ENCODE assay signal across 8 cellular contexts in the genomic region with DNA sequence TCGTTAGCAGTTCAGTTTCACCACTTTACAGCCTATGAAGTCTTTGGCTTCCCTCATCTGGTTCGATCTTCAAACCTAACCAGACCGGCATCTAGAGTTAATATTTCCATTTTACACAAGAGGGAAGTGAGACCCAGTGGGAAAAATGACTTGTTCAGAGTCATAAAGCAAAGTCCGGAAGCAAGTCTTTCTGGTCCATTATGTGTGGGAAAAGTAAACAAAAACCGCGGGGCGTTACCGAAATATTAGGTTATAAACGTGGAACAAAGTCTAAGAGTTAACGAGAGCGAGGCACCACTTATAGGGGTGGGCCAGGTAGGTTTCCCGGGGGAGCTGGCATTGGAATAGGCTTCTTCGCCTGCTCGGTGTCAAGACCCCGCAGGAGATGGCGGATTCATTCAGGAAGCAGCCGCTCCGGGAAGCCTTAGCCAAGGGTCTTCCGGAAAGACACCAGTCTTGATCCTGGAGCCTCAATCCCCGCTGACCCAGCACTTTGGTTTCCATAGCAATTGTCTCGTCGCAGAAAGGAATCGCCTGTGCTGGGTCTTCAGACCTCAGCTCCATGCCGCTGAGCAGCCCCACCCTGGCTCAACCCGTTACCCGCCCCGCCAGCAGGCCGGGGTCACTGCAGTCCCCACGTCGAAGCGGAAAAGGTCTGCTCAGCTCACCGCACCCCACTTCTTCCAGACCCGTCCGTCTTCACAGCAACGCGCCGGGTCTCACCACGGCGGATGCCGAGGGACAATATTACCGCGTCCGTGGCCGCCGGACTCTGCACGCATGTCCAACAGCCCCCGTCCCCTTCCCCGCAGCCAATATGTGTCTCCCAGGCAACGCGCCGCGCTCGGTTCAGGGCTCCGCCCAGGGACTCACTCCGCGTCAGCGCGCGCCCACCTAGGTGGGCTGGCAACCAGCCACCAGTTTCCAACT. TPM values are rescaled to one million over a fixed set of nuclear protein-coding genes. Genes with fewer than 3 reads are reported as not detected.
DNase-seq lines count a peak whose midpoint lies in the region; ATAC-seq, FAIRE-seq and TF ChIP-seq lines count a peak whose summit lies in the region.

A gene (plus strand): TSS at position 872 of the 930 bp plus-strand sequence. CDS start 82 bp downstream, outside the sequence.

- no peaks in the 10 kb centered on the region; a peak in 3 of 4 replicates for H3K27me3 ChIP-seq in GM12878 (replicated peaks in 1 of 2; ENCODE audit: control insufficient read depth in 2 of 2, insufficient read depth in 2 of 2, low read length in 1 of 2)
- peaks cover 0 to 32% (median 4%) of the 10 kb centered on the region in 7 donors for H3K27me3 ChIP-seq in spleen (replicated peaks in 1 of 7)

- no peaks in the 10 kb centered on the region for H3K9me2 ChIP-seq in OCI-LY7 (ENCODE audit: insufficient read depth, low read length)

- BruUV-seq in OCI-LY7 (replicated peaks; lab: Mats Ljungman, UMichigan) = no TSS peak
- BruUV-seq in GM12878 (replicated peaks; lab: Mats Ljungman, UMichigan) = TSS peak; percentile 87

- CTCF ChIA-PET in OCI-LY7 (lab: Charles Lee; ENCODE audit: unreplicated experiment) = no interaction called here
- CTCF ChIA-PET in GM12878 (lab: Yijun Ruan, JAX) = interaction anchor here (0.7 to 8.0 kb wide), 13 partner anchors 8 to 522 kb away, joined by 3 to 95 read pairs (median 4); a partner anchor contains a TSS

- in situ Hi-C loops in GM12878 (cut with MboI) = loop anchor here (5.0 kb wide), 1 partner anchor 71 kb away; a partner anchor contains a TSS

- DNase-seq in AG08395 (ENCODE audit: low spot score) = peak; percentile 31
- peak; percentile 13 for DNase-seq in OCI-LY7 (ENCODE audit: low spot score)
- DNase-seq in GM12878 (ENCODE audit: low read depth, low spot score) = peak; percentile 23
- peak; percentile 69 for DNase-seq in iPS-NIHi11 (ENCODE audit: low spot score)
- peak; percentile 81 for DNase-seq in spleen
- no peak for DNase-seq in SKM-1 treated with dmso at 0.1 percent for 144 hours (lab: John Stamatoyannopoulos, UW; ENCODE audit: unreplicated experiment)

- H3K36me3 ChIP-seq in OCI-LY7 (ENCODE audit: insufficient read depth, low read length) (no peaks in the 10 kb centered on the region), GM12878 (ENCODE audit: control insufficient read depth in 2 of 2, insufficient read depth in 2 of 2, low read length in 1 of 2) (no peaks in the 10 kb centered on the region), spleen (no peaks in the 10 kb centered on the region)

- 0 out of 2 replicates have a peak, but pooled peaks have one; percentile 3 for TF ChIP-seq RAD21 in GM12878 (IDR thresholded peaks at IDR 0.05; ENCODE audit: insufficient read depth, low read depth, low read length)

- no peak for FAIRE-seq in GM12878 (lab: Jason Lieb, UNC)

- POLR2A ChIA-PET in OCI-LY7 (lab: Charles Lee) = interaction anchor here (0.6 to 1.0 kb wide), 3 partner anchors 10 to 119 kb away, joined by 3 to 5 read pairs (median 4); no protein-coding TSS in a partner anchor
- POLR2A ChIA-PET in GM12878 (lab: Charles Lee) = interaction anchor here (0.6 to 0.8 kb wide), 4 partner anchors 48 to 90 kb away, joined by 3 read pairs; no protein-coding TSS in a partner anchor

- 2% methylated on average over 58 of the region's 59 CpGs for WGBS in GM12878 (ENCODE audit: insufficient coverage, insufficient replicate concordance, low lambda C conversion rate, missing lambda C conversion rate)
- WGBS in spleen, 5 donors = 1 to 5% (median 3%) methylated on average over 32 to 59 of the region's 59 CpGs

- peak within 1 kb of the TSS; percentile 96 for H2AFZ ChIP-seq in OCI-LY7 (ENCODE audit: low read length)
- peak within 1 kb of the TSS; percentile 78 for H2AFZ ChIP-seq in GM12878 (ENCODE audit: control insufficient read depth, low read depth, low read length)

- no peak for TF ChIP-seq CTCF in OCI-LY7 (conservative IDR thresholded peaks at IDR 0.05; ENCODE audit: low read length)
- no peak for TF ChIP-seq CTCF in GM12878 (IDR thresholded peaks at IDR 0.05 in 2 of 3, conservative IDR thresholded peaks at IDR 0.05 in 1 of 3; ENCODE audit: control insufficient read depth in 2 of 3, extremely low read depth in 1 of 3, insufficient read depth in 1 of 3, low read depth in 3 of 3, low read length in 3 of 3)
- no peak for TF ChIP-seq CTCF in spleen (IDR thresholded peaks at IDR 0.05 in 8 of 11, conservative IDR thresholded peaks at IDR 0.05 in 3 of 11)

- intact Hi-C loops in OCI-LY7 (cut with micrococcal nuclease; ENCODE audit: unreplicated experiment) (no loop called here), GM12878 (cut with micrococcal nuclease; ENCODE audit: unreplicated experiment) (loop anchor here (1.0 to 5.0 kb wide), 2 partner anchors 72 to 99 kb away; a partner anchor contains a TSS), spleen (cut with DNase I; ENCODE audit: low total_unique reads) (loop anchor here (5.0 kb wide), 1 partner anchor 46 kb away; no protein-coding TSS in a partner anchor)

- H3K4me3 ChIP-seq in OCI-LY7 (ENCODE audit: low read depth, low read length, poor library complexity, severe bottlenecking) (no peak within 1 kb of the TSS), GM12878 (peak within 1 kb of the TSS; percentile 68), spleen (peak within 1 kb of the TSS; percentile 46 to 72 (median 58))

- H3K9me3 ChIP-seq in OCI-LY7 (ENCODE audit: low read length) (no peaks in the 10 kb centered on the region), GM12878 (replicated peaks; ENCODE audit: control insufficient read depth, insufficient read depth, low read length) (no peaks in the 10 kb centered on the region), spleen (no peaks in the 10 kb centered on the region)

- no peaks in the 10 kb centered on the region for H4K20me1 ChIP-seq in OCI-LY7 (ENCODE audit: insufficient read depth, low read length)
- H4K20me1 ChIP-seq in GM12878 (ENCODE audit: control insufficient read depth, insufficient read depth) = no peaks in the 10 kb centered on the region

- H3K4me2 ChIP-seq in OCI-LY7 (ENCODE audit: low read length) (peak within 1 kb of the TSS; percentile 46), GM12878 (ENCODE audit: control insufficient read depth, insufficient read depth) (peak within 1 kb of the TSS; percentile 73)

- no peaks in the 10 kb centered on the region for H3K79me2 ChIP-seq in OCI-LY7 (ENCODE audit: insufficient read depth, low read depth, low read length)
- no peaks in the 10 kb centered on the region for H3K79me2 ChIP-seq in GM12878 (ENCODE audit: control insufficient read depth, insufficient read depth, low read length)

- H3K9ac ChIP-seq in GM12878 (ENCODE audit: control insufficient read depth, insufficient read depth, low read length) = peak within 1 kb of the TSS; percentile 19

- TF ChIP-seq POLR2A in GM12878 (IDR thresholded peaks at IDR 0.05; ENCODE audit: low read depth, low read length) (no peak), spleen (IDR thresholded peaks at IDR 0.05) (no peak)

- TF ChIP-seq EP300 in GM12878 (IDR thresholded peaks at IDR 0.05; ENCODE audit: borderline replicate concordance in 1 of 2, control insufficient read depth in 1 of 2, low read depth in 2 of 2, low read length in 2 of 2) = no peak

- SMC1A ChIA-PET in GM12878 (lab: Charles Lee; ENCODE audit: uncharacterized antibody, unreplicated experiment) = interaction anchor here (0.8 to 5.4 kb wide), 8 partner anchors 10 to 239 kb away, joined by 3 to 52 read pairs (median 5); a partner anchor contains a TSS

- peak; percentile 55 for ATAC-seq in GM19395 (IDR thresholded peaks at IDR 0.05; ENCODE audit: unreplicated experiment)
- ATAC-seq in GM12878 = peak; percentile 72
- no peak for ATAC-seq in GM18520 (IDR thresholded peaks at IDR 0.05; ENCODE audit: unreplicated experiment)

- RAD21 ChIA-PET in GM12878 (lab: Charles Lee; ENCODE audit: unreplicated experiment) = interaction anchor here (0.6 to 3.2 kb wide), 13 partner anchors 46 to 238 kb away, joined by 3 to 30 read pairs (median 3); a partner anchor contains a TSS

- H3K27ac ChIP-seq in OCI-LY7 (ENCODE audit: low read depth, low read length, poor library complexity, severe bottlenecking) = no peak within 1 kb of the TSS
- H3K27ac ChIP-seq in GM12878 (ENCODE audit: control insufficient read depth, insufficient read depth) = no peak within 1 kb of the TSS
- peak within 1 kb of the TSS in 1 of 8 donors; percentile 24 for H3K27ac ChIP-seq in spleen

- H3K4me1 ChIP-seq in OCI-LY7 (ENCODE audit: insufficient read depth, low read length, poor library complexity, severe bottlenecking) = peaks cover 9% of the 10 kb centered on the region
- H3K4me1 ChIP-seq in GM12878 (ENCODE audit: control insufficient read depth, insufficient read depth, low read length) = peaks cover 5% of the 10 kb centered on the region
- H3K4me1 ChIP-seq in spleen = peaks cover 0 to 23% (median 17%) of the 10 kb centered on the region in 6 donors

RNA-seq across cellular contexts. Expression of the gene that starts here (rescaled TPM):
- not detected in 2 replicates for total RNA-seq in OCI-LY7 (2014; rRNA removed; shearing (Covaris generic))
- not detected in 2 replicates for total RNA-seq in OCI-LY7 (2022)
- not detected in 2 replicates for total RNA-seq in GM12878 (2013; cell fraction: nucleolus; rRNA removed)
- not detected in 2 replicates for total RNA-seq in GM12878 (2014; rRNA removed)
- not detected in 2 replicates for total RNA-seq in GM12878 (2014; rRNA removed; fragmentation: Illumina TruSeq; extraction: Trizol)
- total RNA-seq in GM12878 (2021) = not detected in 2 replicates
- polyA plus RNA-seq in GM12878 (2011; ENCODE audit: low read depth) = not detected
- polyA plus RNA-seq in GM12878 (2011; rRNA removed) = not detected in 2 replicates
- polyA plus RNA-seq in GM12878 (2011; cell fraction: cytosol; rRNA removed) = not detected in 2 replicates
- polyA plus RNA-seq in GM12878 (2011; cell fraction: nucleus; rRNA removed) = not detected in 2 replicates
- polyA plus RNA-seq in GM12878 (2012) = not detected in 2 replicates
- not detected in 2 replicates for polyA plus RNA-seq in GM12878 (2014; fragmentation: Illumina TruSeq; extraction: Trizol)
- not detected for polyA plus RNA-seq in GM12878 (2014; fragmentation: Nextera tagmentation; extraction: Ambion mirVana)
- polyA plus RNA-seq in GM12878 (2014; rRNA removed) = not detected in 2 replicates
- polyA plus RNA-seq in GM12878 (2016; fragmentation: Nextera tagmentation; extraction: Ambion mirVana) = not detected
- polyA minus RNA-seq in GM12878 (2011; rRNA and poly(A)+ RNA removed) = not detected in 2 replicates
- not detected in 2 replicates for polyA minus RNA-seq in GM12878 (2011; cell fraction: cytosol; rRNA and poly(A)+ RNA removed)
- not detected in 2 replicates for polyA minus RNA-seq in GM12878 (2011; cell fraction: nucleus; rRNA and poly(A)+ RNA removed)
- not detected for total RNA-seq in spleen
- polyA plus RNA-seq in spleen = not detected

Comparison
In these comparisons a context has a peak if more than half of its experiments do, and no peak if none do; other contexts are left out.
1. Peak in DNase-seq and H3K4me2 ChIP-seq in OCI-LY7; RNA of the gene not detected or under 1 TPM.
2. Peak in DNase-seq, ATAC-seq, H3K4me3 ChIP-seq, H3K9ac ChIP-seq and H3K4me2 ChIP-seq in GM12878; RNA of the gene not detected or under 1 TPM.
3. Peak in DNase-seq and H3K4me3 ChIP-seq in spleen; RNA of the gene not detected or under 1 TPM.